In genomic region chr1:157992031-157992568, GRCh38 we compare ENCODE assay signal across 1 cellular context.
TF ChIP-seq lines count a peak whose summit lies in the region.

No MANE protein-coding gene starts in this region.

TF ChIP-seq in GM23338, 12 proteins besides CTCF, POLR2A, EP300 and RAD21 (continued from another document):
- no peak for TF ChIP-seq REST (IDR thresholded peaks at IDR 0.05; ENCODE audit: unreplicated experiment)
- TF ChIP-seq EZH2 (IDR thresholded peaks at IDR 0.05; ENCODE audit: low read depth, unreplicated experiment) = no peak
